ENCODE assay signal across 9 cellular contexts in the genomic region with DNA sequence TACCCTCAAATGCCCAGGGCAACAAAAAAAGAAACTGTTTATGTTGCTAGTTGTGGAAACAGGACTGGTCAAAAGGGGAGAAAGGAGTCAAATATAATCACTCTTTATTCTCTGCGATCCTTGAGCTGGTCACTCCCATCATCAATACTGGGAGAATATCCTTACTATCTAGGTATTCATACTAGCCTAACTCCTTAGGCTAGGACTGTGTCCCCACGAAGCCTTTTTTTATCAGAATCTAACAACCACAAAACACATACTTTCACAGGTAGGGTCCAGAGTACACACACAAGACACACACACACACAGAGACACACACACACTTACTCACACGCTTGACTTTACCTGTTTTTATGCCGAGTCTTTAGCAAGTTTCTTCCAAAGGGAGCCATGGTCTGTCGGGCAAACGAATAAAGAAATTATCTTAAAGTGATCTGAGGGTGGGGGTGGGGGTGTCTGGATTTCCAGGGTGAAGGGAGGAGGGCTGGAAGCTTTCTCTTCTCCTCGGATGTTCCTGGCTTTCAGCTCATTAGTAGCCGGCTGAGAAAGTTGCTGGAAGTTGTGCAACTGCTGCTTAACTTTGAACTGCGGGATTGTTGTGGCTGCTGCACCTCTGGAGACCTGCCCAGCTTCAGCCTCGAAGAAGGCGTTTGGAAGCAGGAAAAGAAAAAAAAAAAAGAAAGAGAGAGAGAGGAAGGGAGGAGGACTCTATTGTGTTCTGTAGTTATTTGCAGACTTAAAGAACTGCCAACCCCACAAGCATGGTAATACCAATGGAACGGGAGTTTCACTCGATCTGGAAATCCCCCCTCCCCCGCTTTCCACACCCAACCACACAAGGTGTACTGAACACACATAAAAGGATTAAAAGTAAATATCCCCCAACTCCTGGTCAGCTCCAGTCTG. TPM values are rescaled to one million over a fixed set of nuclear protein-coding genes. Genes with fewer than 3 reads are reported as not detected.
DNase-seq lines count a peak whose midpoint lies in the region; ATAC-seq and TF ChIP-seq lines count a peak whose summit lies in the region.
"Had no signal": no experiment of that assay in that cellular context is flagged by ENCODE, and none has a peak within 500 bp of the region (broad histone marks: within the 10 kb centered on the region; RNA-seq: fewer than 3 reads in every experiment).

TSS of gene RASSF9 (minus strand) at position 600 of the 906 bp plus-strand sequence. CDS start at position 392, 208 bp downstream.

- peak within 1 kb of the TSS; percentile 64 for H3K4me2 ChIP-seq in fibroblast of lung (ENCODE audit: extremely low read depth, insufficient read depth, low read length)
- peak within 1 kb of the TSS; percentile 46 for H3K4me2 ChIP-seq in neural progenitor cell

- no peaks in the 10 kb centered on the region for H3K9me3 ChIP-seq in NT2/D1 (ENCODE audit: insufficient read depth, low read length)
- no peaks in the 10 kb centered on the region for H3K9me3 ChIP-seq in fibroblast of lung (ENCODE audit: control insufficient read depth, insufficient read depth, low read depth, low read length)
- H3K9me3 ChIP-seq in neural progenitor cell (ENCODE audit: low read depth), result no peaks in the 10 kb centered on the region
- no peaks in the 10 kb centered on the region for H3K9me3 ChIP-seq in HAP-1
- H3K9me3 ChIP-seq: SJSA1 had no signal

- H3K79me2 ChIP-seq in fibroblast of lung (ENCODE audit: control insufficient read depth, insufficient read depth, low read length) (no peaks in the 10 kb centered on the region), neural progenitor cell (ENCODE audit: low read depth) (no peaks in the 10 kb centered on the region)

- peaks cover 11% of the 10 kb centered on the region for H3K4me1 Mint-ChIP-seq in neural progenitor cell

- peak within 1 kb of the TSS; percentile 18 for H3K4me3 ChIP-seq in BJ (ENCODE audit: low read depth, low read length)
- peak within 1 kb of the TSS; percentile 16 for H3K4me3 ChIP-seq in NT2/D1 (ENCODE audit: insufficient read length, low read depth)
- peak within 1 kb of the TSS; percentile 28 to 59 (median 46) for H3K4me3 ChIP-seq in fibroblast of lung (replicated peaks in 1 of 4; ENCODE audit: control extremely low read depth in 1 of 4, insufficient read depth in 1 of 4, low read depth in 3 of 4, low read length in 4 of 4)
- no peak within 1 kb of the TSS for H3K4me3 ChIP-seq in neural progenitor cell
- no peak within 1 kb of the TSS for H3K4me3 ChIP-seq in HAP-1
- H3K4me3 ChIP-seq: SJSA1 had no signal

- in situ Hi-C loops in HAP-1 (cut with MboI; ENCODE audit: low sequenced_read_pairs), result no loop called here

- CTCF ChIA-PET in BJ (lab: Yijun Ruan, JAX), result interaction anchor here (0.8 to 1.2 kb wide), 3 partner anchors 19 to 210 kb away, joined by 3 to 4 read pairs (median 4); no protein-coding TSS in a partner anchor

- DNase-seq in BJ (ENCODE audit: low read depth), result no peak
- no peak for DNase-seq in NT2/D1 (ENCODE audit: low read depth, low spot score)
- DNase-seq in fibroblast of lung (ENCODE audit: low read depth in 2 of 2), result peak; percentile 81 to 95
- DNase-seq in neural progenitor cell (ENCODE audit: low spot score), result peak; percentile 18
- DNase-seq in NCI-H526 (lab: John Stamatoyannopoulos, UW), result no peak
- no peak for DNase-seq in HAP-1 (ENCODE audit: low spot score in 2 of 2)
- DNase-seq in OCI-M2 (lab: John Stamatoyannopoulos, UW; ENCODE audit: unreplicated experiment), result no peak

- H3K9ac ChIP-seq in NT2/D1 (ENCODE audit: insufficient read length, low read depth) (peak within 1 kb of the TSS; percentile 5), fibroblast of lung (ENCODE audit: insufficient read depth, low read length) (no peak within 1 kb of the TSS), neural progenitor cell (no peak within 1 kb of the TSS)

- H3K4me1 ChIP-seq in NT2/D1 (ENCODE audit: insufficient read depth, insufficient read length), result no peaks in the 10 kb centered on the region
- no peaks in the 10 kb centered on the region for H3K4me1 ChIP-seq in fibroblast of lung (ENCODE audit: control insufficient read depth, extremely low read depth, insufficient read depth, low read length)
- H3K4me1 ChIP-seq in neural progenitor cell, result peaks cover 13% of the 10 kb centered on the region
- no peaks in the 10 kb centered on the region for H3K4me1 ChIP-seq in HAP-1
- H3K4me1 ChIP-seq: SJSA1 had no signal

- H3F3A ChIP-seq in neural progenitor cell (ENCODE audit: low read depth), result no peaks in the 10 kb centered on the region

- H3K27ac Mint-ChIP-seq in neural progenitor cell, result peak within 1 kb of the TSS; percentile 33

- H3K36me3 Mint-ChIP-seq in neural progenitor cell, result no peaks in the 10 kb centered on the region

- POLR2A ChIA-PET in BJ (lab: Charles Lee), result no interaction called here

- no peaks in the 10 kb centered on the region for H3K27me3 Mint-ChIP-seq in neural progenitor cell (ENCODE audit: insufficient read depth, low read depth)

- no peak for TF ChIP-seq CTCF in BJ (IDR thresholded peaks at IDR 0.05; ENCODE audit: insufficient read depth, low read depth, low read length)
- TF ChIP-seq CTCF in fibroblast of lung (conservative IDR thresholded peaks at IDR 0.05 in 1 of 2, IDR thresholded peaks at IDR 0.05 in 1 of 2; ENCODE audit: low read depth in 1 of 2, low read length in 2 of 2), result no peak
- no peak for TF ChIP-seq CTCF in neural progenitor cell (IDR thresholded peaks at IDR 0.05)

- H4K20me1 ChIP-seq in fibroblast of lung (ENCODE audit: control insufficient read depth, extremely low read depth, insufficient read depth, low read length), result no peaks in the 10 kb centered on the region
- no peaks in the 10 kb centered on the region for H4K20me1 ChIP-seq in neural progenitor cell (ENCODE audit: low read depth)

- H2AFZ ChIP-seq in fibroblast of lung (ENCODE audit: low read length) (peak within 1 kb of the TSS; percentile 74), neural progenitor cell (replicated peaks) (peak within 1 kb of the TSS; percentile 92)

- H3K9me3 Mint-ChIP-seq in neural progenitor cell, result no peaks in the 10 kb centered on the region

- no peak for ATAC-seq in HG03175 (IDR thresholded peaks at IDR 0.05; ENCODE audit: unreplicated experiment)

- H3K4me3 Mint-ChIP-seq in neural progenitor cell, result peak within 1 kb of the TSS; percentile 44

- H3K36me3 ChIP-seq in BJ (ENCODE audit: control insufficient read depth, insufficient read depth, low read length), result no peaks in the 10 kb centered on the region
- no peaks in the 10 kb centered on the region for H3K36me3 ChIP-seq in NT2/D1 (ENCODE audit: insufficient read depth, insufficient read length, low read length)
- H3K36me3 ChIP-seq in fibroblast of lung (ENCODE audit: control insufficient read depth, insufficient read depth, low read length), result no peaks in the 10 kb centered on the region
- H3K36me3 ChIP-seq in neural progenitor cell, result no peaks in the 10 kb centered on the region
- no peaks in the 10 kb centered on the region for H3K36me3 ChIP-seq in HAP-1 (replicated peaks)
- H3K36me3 ChIP-seq: SJSA1 had no signal

- peak within 1 kb of the TSS; percentile 43 for H3K27ac ChIP-seq in fibroblast of lung (ENCODE audit: insufficient read depth, low read length)
- H3K27ac ChIP-seq in neural progenitor cell, result no peak within 1 kb of the TSS
- H3K27ac ChIP-seq: SJSA1 had no signal

- H3K27me3 ChIP-seq in BJ (ENCODE audit: control insufficient read depth, insufficient read depth, low read length) (no peaks in the 10 kb centered on the region), NT2/D1 (ENCODE audit: insufficient read depth, insufficient read length) (no peaks in the 10 kb centered on the region), fibroblast of lung (ENCODE audit: control insufficient read depth, insufficient read depth, low read length) (no peaks in the 10 kb centered on the region), neural progenitor cell (no peaks in the 10 kb centered on the region), HAP-1 (ENCODE audit: low read depth) (0 out of 2 replicates have a peak, but pooled peaks cover 2% of the 10 kb centered on the region)
- H3K27me3 ChIP-seq: SJSA1 had no signal

RNA-seq across cellular contexts. Expression of gene RASSF9, which starts in this region (rescaled TPM):
- polyA plus RNA-seq in BJ (2011; rRNA removed), result 0.09 and 0.16 TPM in 2 replicates
- 0.10 and 0.14 TPM in 2 replicates for polyA minus RNA-seq in BJ (2011; rRNA and poly(A)+ RNA removed)
- 0.33 and 0.77 TPM in 2 replicates for total RNA-seq in fibroblast of lung
- 0.08 and 0.37 TPM in 2 replicates for polyA plus RNA-seq in fibroblast of lung
- polyA plus RNA-seq in fibroblast of lung (2012), result 0.03 and 0.21 TPM in 2 replicates
- 0.11 TPM in 1 of 2 replicates, not detected in the other for polyA minus RNA-seq in fibroblast of lung (ENCODE audit: low replicate concordance)
- total RNA-seq in neural progenitor cell (ENCODE audit: low replicate concordance), result 0.06 TPM in 1 of 2 replicates, not detected in the other
- total RNA-seq: SJSA1 had no signal

Comparison
In these comparisons a context has a peak if more than half of its experiments do, and no peak if none do; other contexts are left out.
1. Peak in DNase-seq, H3K4me3 ChIP-seq, H3K27ac ChIP-seq and H3K4me2 ChIP-seq in fibroblast of lung; RNA of the gene not detected or under 1 TPM.
2. Peak in DNase-seq and H3K4me2 ChIP-seq in neural progenitor cell; RNA of the gene not detected or under 1 TPM.
3. H3K4me3 ChIP-seq: peak in BJ (single experiment) and NT2/D1 (single experiment); none in neural progenitor cell (single experiment) and HAP-1 (single experiment).